8 cellular contexts compared by ENCODE assay signal in the genomic region with DNA sequence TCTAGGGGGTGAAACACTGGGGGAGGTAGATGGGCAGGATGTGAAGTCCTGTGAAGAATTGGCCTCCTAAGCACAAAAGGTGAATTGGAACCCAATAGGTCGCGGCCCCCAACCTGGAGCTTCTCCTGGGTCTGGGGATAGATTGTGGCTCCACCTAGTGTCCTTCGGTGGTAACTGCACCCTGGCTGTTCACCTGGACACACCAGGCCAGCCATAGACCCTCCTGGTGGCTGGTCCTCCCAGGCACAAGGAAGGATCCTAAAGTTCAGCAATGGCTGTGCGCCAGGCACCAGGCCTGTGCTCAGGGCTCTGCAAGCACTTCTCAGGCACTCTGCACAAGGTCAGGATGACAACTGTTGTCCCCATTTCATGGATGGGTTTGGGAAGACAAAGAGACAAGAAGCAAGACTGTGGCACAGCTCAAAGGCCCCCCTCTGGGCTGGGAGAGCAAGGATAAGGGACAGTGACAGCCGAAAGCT.
DNase-seq lines count a peak whose midpoint lies in the region; ATAC-seq lines count a peak whose summit lies in the region.

No MANE protein-coding gene starts in this region.

- ATAC-seq in GM18873 (IDR thresholded peaks at IDR 0.05; ENCODE audit: low FRiP score, unreplicated experiment): no peak

- DNase-seq in NCI-H1436 (lab: John Stamatoyannopoulos, UW): peak; percentile 51
- no peak for DNase-seq in NCI-H1436 treated with DMSO at 0.1 percent for 48 hours (lab: John Stamatoyannopoulos, UW)
- peak; percentile 90 for DNase-seq in NCI-H1092 (lab: John Stamatoyannopoulos, UW)
- DNase-seq in T-helper 2 cell: peak; percentile 43 to 65 (median 59)
- DNase-seq in amniotic stem cell (lab: John Stamatoyannopoulos, UW): peak; percentile 13
- peak; percentile 80 for DNase-seq in hepatic stellate cell (ENCODE audit: low spot score)
- DNase-seq in stimulated activated CD4-positive, alpha-beta T cell treated with anti-CD3 and anti-CD28 coated beads, Interleukin-12 subunit alpha, Interleukin-12 subunit beta, amount 100 ng/mL, for 24 hours (ENCODE audit: low read depth in 2 of 2): peak; percentile 45 to 69
